ENCODE assay signal across 9 cellular contexts in genomic region chr3:24365168-24365567, GRCh38.
DNase-seq lines count a peak whose midpoint lies in the region; ATAC-seq and TF ChIP-seq lines count a peak whose summit lies in the region.
"Had no signal": no experiment of that assay in that cellular context is flagged by ENCODE, and none has a peak within 500 bp of the region (broad histone marks: within the 10 kb centered on the region; RNA-seq: fewer than 3 reads in every experiment).

No MANE protein-coding gene starts in this region.

- no peaks in the 10 kb centered on the region for H3K9me2 ChIP-seq in Karpas-422 (replicated peaks; ENCODE audit: insufficient read depth, low read length)

- CTCF ChIA-PET in CD8-positive, alpha-beta T cell (lab: Charles Lee), result no interaction called here

- H3K9ac ChIP-seq in parathyroid adenoma (no peak overlapping the region), Karpas-422 (ENCODE audit: low read length) (no peak overlapping the region)

- ATAC-seq in RWPE2 (ENCODE audit: low read depth), result peak; percentile 100
- no peak for ATAC-seq in CD8-positive, alpha-beta T cell
- ATAC-seq: stimulated activated naive B cell treated with anti-CD40 and anti-IgM and Interleukin-4, amounts not matched to agents 10 μg/mL and 1 μg/mL and 100 μg/mL, for 72 hours had no signal

- H2AFZ ChIP-seq in parathyroid adenoma (no peak overlapping the region), Karpas-422 (ENCODE audit: low read length) (no peak overlapping the region)

- no peaks in the 10 kb centered on the region for H3K4me1 Mint-ChIP-seq in activated T-helper 1 cell treated with anti-CD3 and anti-CD28 coated beads, Interleukin-12 subunit alpha, Interleukin-12 subunit beta, Interleukin-2, Interleukin-4 antibody, amounts not matched to agents 30 ng/mL and 10 ng/mL and 1 ng/mL, durations not matched to agents 14 hours and 24 hours and 36 hours (ENCODE audit: low read depth)
- H3K4me1 Mint-ChIP-seq in CD8-positive, alpha-beta T cell (ENCODE audit: low read depth), result no peaks in the 10 kb centered on the region

- H3K36me3 Mint-ChIP-seq in activated T-helper 1 cell treated with anti-CD3 and anti-CD28 coated beads, Interleukin-12 subunit alpha, Interleukin-12 subunit beta, Interleukin-2, Interleukin-4 antibody, amounts not matched to agents 30 ng/mL and 10 ng/mL and 1 ng/mL, durations not matched to agents 14 hours and 24 hours and 36 hours (ENCODE audit: low read depth), result no peaks in the 10 kb centered on the region
- H3K36me3 Mint-ChIP-seq in CD8-positive, alpha-beta T cell, result no peaks in the 10 kb centered on the region
- H3K36me3 Mint-ChIP-seq: stimulated activated naive B cell treated with anti-CD40 and anti-IgM and Interleukin-4, amounts not matched to agents 10 μg/mL and 1 μg/mL and 100 μg/mL, for 72 hours had no signal

- H3K4me3 ChIP-seq in RWPE2 (ENCODE audit: severe bottlenecking), result no peak overlapping the region
- no peak overlapping the region for H3K4me3 ChIP-seq in fibroblast of the aortic adventitia (ENCODE audit: low read depth, low read length)
- no peak overlapping the region for H3K4me3 ChIP-seq in parathyroid adenoma (ENCODE audit: low read depth, low read length)
- no peak overlapping the region for H3K4me3 ChIP-seq in CD8-positive, alpha-beta T cell (ENCODE audit: low read depth, low read length)
- H3K4me3 ChIP-seq in Karpas-422 (ENCODE audit: low read length), result no peak overlapping the region

- peak overlapping the region; percentile 73 for H3K27ac ChIP-seq in RWPE2 (ENCODE audit: poor library complexity, severe bottlenecking)
- no peak overlapping the region for H3K27ac ChIP-seq in parathyroid adenoma
- no peak overlapping the region for H3K27ac ChIP-seq in CD8-positive, alpha-beta T cell (ENCODE audit: low read depth, low read length)
- no peak overlapping the region for H3K27ac ChIP-seq in Karpas-422 (ENCODE audit: low read length)

- POLR2A ChIA-PET in CD8-positive, alpha-beta T cell (lab: Charles Lee), result no interaction called here

- intact Hi-C loops in activated T-helper 1 cell treated with anti-CD3 and anti-CD28 coated beads, Interleukin-12 subunit alpha, Interleukin-12 subunit beta, Interleukin-2, Interleukin-4 antibody, amounts not matched to agents 30 ng/mL and 10 ng/mL and 1 ng/mL, durations not matched to agents 14 hours and 24 hours and 36 hours (cut with micrococcal nuclease), result no loop called here
- intact Hi-C loops in CD8-positive, alpha-beta T cell (cut with DNase I, micrococcal nuclease), result no loop called here

- H3K36me3 ChIP-seq in RWPE2 (ENCODE audit: low read depth), result no peaks in the 10 kb centered on the region
- no peaks in the 10 kb centered on the region for H3K36me3 ChIP-seq in parathyroid adenoma (ENCODE audit: control insufficient read depth, insufficient read depth, low read length)
- no peaks in the 10 kb centered on the region for H3K36me3 ChIP-seq in CD8-positive, alpha-beta T cell (ENCODE audit: insufficient read depth, low read length)
- no peaks in the 10 kb centered on the region for H3K36me3 ChIP-seq in Karpas-422 (ENCODE audit: insufficient read depth, low read length)

- H3K27ac Mint-ChIP-seq in activated T-helper 1 cell treated with anti-CD3 and anti-CD28 coated beads, Interleukin-12 subunit alpha, Interleukin-12 subunit beta, Interleukin-2, Interleukin-4 antibody, amounts not matched to agents 30 ng/mL and 10 ng/mL and 1 ng/mL, durations not matched to agents 14 hours and 24 hours and 36 hours, result no peak overlapping the region
- H3K27ac Mint-ChIP-seq in CD8-positive, alpha-beta T cell, result no peak overlapping the region
- H3K27ac Mint-ChIP-seq: stimulated activated naive B cell treated with anti-CD40 and anti-IgM and Interleukin-4, amounts not matched to agents 10 μg/mL and 1 μg/mL and 100 μg/mL, for 72 hours had no signal

- peak overlapping the region; percentile 22 for H3K4me2 ChIP-seq in parathyroid adenoma (ENCODE audit: low read length)
- H3K4me2 ChIP-seq in Karpas-422 (ENCODE audit: low read depth, low read length, poor library complexity, severe bottlenecking), result no peak overlapping the region

- DNase-seq in DMS53 treated with DMSO at 0.1 percent for 48 hours (lab: John Stamatoyannopoulos, UW; ENCODE audit: unreplicated experiment), result peak; percentile 25
- DNase-seq in RWPE2 (ENCODE audit: low spot score), result peak; percentile 79
- peak; percentile 84 for DNase-seq in fibroblast of the aortic adventitia (ENCODE audit: low read depth)
- no peak for DNase-seq in NCI-H2171 treated with DMSO at 0.1 percent for 48 hours (lab: John Stamatoyannopoulos, UW)
- DNase-seq in activated T-helper 1 cell treated with anti-CD3 and anti-CD28 coated beads, Interleukin-12 subunit alpha, Interleukin-12 subunit beta, Interleukin-2, Interleukin-4 antibody, amounts not matched to agents 30 ng/mL and 10 ng/mL and 1 ng/mL, durations not matched to agents 14 hours and 24 hours and 36 hours (ENCODE audit: low spot score), result no peak
- no peak for DNase-seq in CD8-positive, alpha-beta T cell
- no peak for DNase-seq in Karpas-422
- DNase-seq: stimulated activated naive B cell treated with anti-CD40 and anti-IgM and Interleukin-4, amounts not matched to agents 10 μg/mL and 1 μg/mL and 100 μg/mL, for 72 hours had no signal

- TF ChIP-seq CTCF in RWPE2 (IDR thresholded peaks at IDR 0.05; ENCODE audit: poor library complexity, severe bottlenecking) (peak; percentile 29), fibroblast of the aortic adventitia (IDR thresholded peaks at IDR 0.05; ENCODE audit: insufficient read depth, low read length) (no peak), parathyroid adenoma (IDR thresholded peaks at IDR 0.05) (no peak)
- no peak for TF ChIP-seq CTCF in CD8-positive, alpha-beta T cell (IDR thresholded peaks at IDR 0.05)

- H3K4me1 ChIP-seq in RWPE2 (ENCODE audit: insufficient read depth, poor library complexity, severe bottlenecking) (peaks cover 24% of the 10 kb centered on the region), parathyroid adenoma (no peaks in the 10 kb centered on the region), Karpas-422 (ENCODE audit: low read length) (no peaks in the 10 kb centered on the region)
- H3K4me1 ChIP-seq in CD8-positive, alpha-beta T cell (ENCODE audit: insufficient read depth, low read length), result no peaks in the 10 kb centered on the region

- H4K20me1 ChIP-seq in Karpas-422 (ENCODE audit: insufficient read depth, low read depth, low read length), result no peaks in the 10 kb centered on the region

- H3K4me3 Mint-ChIP-seq in activated T-helper 1 cell treated with anti-CD3 and anti-CD28 coated beads, Interleukin-12 subunit alpha, Interleukin-12 subunit beta, Interleukin-2, Interleukin-4 antibody, amounts not matched to agents 30 ng/mL and 10 ng/mL and 1 ng/mL, durations not matched to agents 14 hours and 24 hours and 36 hours, result no peak overlapping the region
- no peak overlapping the region for H3K4me3 Mint-ChIP-seq in CD8-positive, alpha-beta T cell
- H3K4me3 Mint-ChIP-seq: stimulated activated naive B cell treated with anti-CD40 and anti-IgM and Interleukin-4, amounts not matched to agents 10 μg/mL and 1 μg/mL and 100 μg/mL, for 72 hours had no signal

- no peaks in the 10 kb centered on the region for H3K27me3 Mint-ChIP-seq in activated T-helper 1 cell treated with anti-CD3 and anti-CD28 coated beads, Interleukin-12 subunit alpha, Interleukin-12 subunit beta, Interleukin-2, Interleukin-4 antibody, amounts not matched to agents 30 ng/mL and 10 ng/mL and 1 ng/mL, durations not matched to agents 14 hours and 24 hours and 36 hours (ENCODE audit: insufficient read depth)
- peaks cover 3% of the 10 kb centered on the region for H3K27me3 Mint-ChIP-seq in CD8-positive, alpha-beta T cell (ENCODE audit: low read depth)
- H3K27me3 Mint-ChIP-seq: stimulated activated naive B cell treated with anti-CD40 and anti-IgM and Interleukin-4, amounts not matched to agents 10 μg/mL and 1 μg/mL and 100 μg/mL, for 72 hours had no signal

- no peaks in the 10 kb centered on the region for H3K27me3 ChIP-seq in RWPE2 (ENCODE audit: insufficient read depth, poor library complexity, severe bottlenecking)
- H3K27me3 ChIP-seq in parathyroid adenoma (ENCODE audit: control insufficient read depth, insufficient read depth, low read length), result no peaks in the 10 kb centered on the region
- H3K27me3 ChIP-seq in CD8-positive, alpha-beta T cell (ENCODE audit: insufficient read depth, low read length), result no peaks in the 10 kb centered on the region
- H3K27me3 ChIP-seq in Karpas-422 (ENCODE audit: low read length), result no peaks in the 10 kb centered on the region

- H3K79me2 ChIP-seq in parathyroid adenoma (no peaks in the 10 kb centered on the region), Karpas-422 (ENCODE audit: low read length) (no peaks in the 10 kb centered on the region)

- H3K9me3 Mint-ChIP-seq in activated T-helper 1 cell treated with anti-CD3 and anti-CD28 coated beads, Interleukin-12 subunit alpha, Interleukin-12 subunit beta, Interleukin-2, Interleukin-4 antibody, amounts not matched to agents 30 ng/mL and 10 ng/mL and 1 ng/mL, durations not matched to agents 14 hours and 24 hours and 36 hours, result no peaks in the 10 kb centered on the region
- H3K9me3 Mint-ChIP-seq in CD8-positive, alpha-beta T cell, result peaks cover 2% of the 10 kb centered on the region

- H3K9me3 ChIP-seq in RWPE2 (ENCODE audit: severe bottlenecking) (no peaks in the 10 kb centered on the region), parathyroid adenoma (ENCODE audit: control insufficient read depth, low read length) (no peaks in the 10 kb centered on the region), Karpas-422 (ENCODE audit: low read length) (no peaks in the 10 kb centered on the region)
- H3K9me3 ChIP-seq in CD8-positive, alpha-beta T cell (ENCODE audit: low read length), result no peaks in the 10 kb centered on the region

Comparison
In these comparisons a context has a peak if more than half of its experiments do, and no peak if none do; other contexts are left out.
1. DNase-seq: peak in DMS53 treated with DMSO at 0.1 percent for 48 hours (single experiment), RWPE2 (single experiment) and fibroblast of the aortic adventitia (single experiment); none in NCI-H2171 treated with DMSO at 0.1 percent for 48 hours (single experiment), activated T-helper 1 cell treated with anti-CD3 and anti-CD28 coated beads, Interleukin-12 subunit alpha, Interleukin-12 subunit beta, Interleukin-2, Interleukin-4 antibody, amounts not matched to agents 30 ng/mL and 10 ng/mL and 1 ng/mL, durations not matched to agents 14 hours and 24 hours and 36 hours (single experiment), CD8-positive, alpha-beta T cell (0 of 7) and Karpas-422 (single experiment).